Comparison of ENCODE assay signal across 18 cellular contexts in genomic region chr2:152847067-152847466, GRCh38.
DNase-seq lines count a peak whose midpoint lies in the region; FAIRE-seq and TF ChIP-seq lines count a peak whose summit lies in the region.
"Had no signal": no experiment of that assay in that cellular context is flagged by ENCODE, and none has a peak within 500 bp of the region (broad histone marks: within the 10 kb centered on the region; RNA-seq: fewer than 3 reads in every experiment).

No MANE protein-coding gene starts in this region.

- peak; percentile 84 for DNase-seq in EL
- peak; percentile 51 for DNase-seq in RCC 7860 (ENCODE audit: low spot score)
- DNase-seq in fibroblast of pulmonary artery (ENCODE audit: low read depth), result peak; percentile 54
- peak; percentile 20 for DNase-seq in renal cortical epithelial cell (ENCODE audit: low read depth)
- no peak for DNase-seq in NCI-H345 (lab: John Stamatoyannopoulos, UW)
- DNase-seq in MM.1S, result no peak
- no peak for DNase-seq in DMS79 treated with DMSO at 0.1 percent for 48 hours (lab: John Stamatoyannopoulos, UW)
- DNase-seq: activated CD4-positive, alpha-beta T cell treated with anti-CD3 and anti-CD28 coated beads for 36 hours; activated naive CD4-positive, alpha-beta T cell treated with Interleukin-2 at 50 U/mL for 16 hours; CD4-positive, alpha-beta memory T cell; esophagus squamous epithelium; H7; hippocampal formation; lower lobe of right lung; NCI-H2171 treated with DMSO at 0.1 percent for 48 hours; psoas muscle; Right ventricle myocardium superior had no signal

- TF ChIP-seq CTCF in fibroblast of pulmonary artery (IDR thresholded peaks at IDR 0.05; ENCODE audit: low read length, missing control alignments) (no peak), MM.1S (IDR thresholded peaks at IDR 0.05; ENCODE audit: low read length) (no peak)

- H3F3A ChIP-seq in MM.1S (ENCODE audit: insufficient read depth, low read length), result no peaks in the 10 kb centered on the region

- H3K4me2 ChIP-seq in MM.1S (ENCODE audit: low read depth, low read length), result no peak overlapping the region

- H3K36me3 ChIP-seq in MM.1S (replicated peaks; ENCODE audit: insufficient read depth, low read length), result no peaks in the 10 kb centered on the region
- H3K36me3 ChIP-seq: esophagus squamous epithelium, lower lobe of right lung had no signal

- H3K27ac ChIP-seq in MM.1S (ENCODE audit: low read length), result no peak overlapping the region
- H3K27ac ChIP-seq: esophagus squamous epithelium, lower lobe of right lung, psoas muscle had no signal

- H4K20me1 ChIP-seq in MM.1S (ENCODE audit: insufficient read depth, low read length), result no peaks in the 10 kb centered on the region

- no peaks in the 10 kb centered on the region for H3K9me3 ChIP-seq in MM.1S (replicated peaks; ENCODE audit: insufficient read depth, low read length)
- H3K9me3 ChIP-seq: esophagus squamous epithelium, lower lobe of right lung, psoas muscle had no signal

- no peaks in the 10 kb centered on the region for H3K4me1 ChIP-seq in MM.1S (ENCODE audit: low read length)
- H3K4me1 ChIP-seq: esophagus squamous epithelium, lower lobe of right lung, psoas muscle had no signal

- no peaks in the 10 kb centered on the region for H3K79me2 ChIP-seq in MM.1S (ENCODE audit: low read length)

- no peak overlapping the region for H3K9ac ChIP-seq in MM.1S (ENCODE audit: low read length)

- no peaks in the 10 kb centered on the region for H3K27me3 ChIP-seq in MM.1S (replicated peaks; ENCODE audit: insufficient read depth, low read length)
- H3K27me3 ChIP-seq: esophagus squamous epithelium had no signal

- no peaks in the 10 kb centered on the region for H3K9me2 ChIP-seq in MM.1S (replicated peaks; ENCODE audit: insufficient read depth, low read length)

- no peak for FAIRE-seq in RCC 7860 (lab: Jason Lieb, UNC)
- FAIRE-seq: GM12891 had no signal

- H3K4me3 ChIP-seq in fibroblast of pulmonary artery (replicated peaks; ENCODE audit: low read depth, low read length), result no peak overlapping the region
- no peak overlapping the region for H3K4me3 ChIP-seq in MM.1S (ENCODE audit: low read length)
- H3K4me3 ChIP-seq: esophagus squamous epithelium, lower lobe of right lung, psoas muscle had no signal

- no peak overlapping the region for H2AFZ ChIP-seq in MM.1S (ENCODE audit: low read length)

Comparison
In these comparisons a context has a peak if more than half of its experiments do, and no peak if none do; other contexts are left out.
1. DNase-seq: peak in EL (single experiment), RCC 7860 (single experiment), fibroblast of pulmonary artery (single experiment) and renal cortical epithelial cell (single experiment); none in NCI-H345 (single experiment), MM.1S (single experiment) and DMS79 treated with DMSO at 0.1 percent for 48 hours (single experiment).